Comparison of ENCODE assay signal across 34 cellular contexts in the genomic region with DNA sequence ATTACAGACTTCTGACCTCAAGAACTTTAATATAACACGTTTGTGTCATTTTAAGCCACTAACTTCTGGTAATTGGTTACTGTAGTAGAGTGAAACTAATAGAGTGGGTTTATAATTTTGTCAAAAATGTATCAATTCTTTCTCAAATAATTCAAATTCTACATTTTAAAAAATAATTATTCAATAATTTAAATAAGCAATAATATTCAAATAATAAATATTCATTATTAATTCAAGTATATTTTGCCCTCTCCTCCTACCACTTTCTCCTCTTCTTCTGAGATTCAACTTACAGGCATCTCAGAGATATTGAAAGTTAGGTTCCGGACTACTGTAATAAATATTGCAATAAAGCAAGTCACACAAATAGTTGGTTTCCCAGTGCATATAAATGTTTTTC.
"Had no signal": no experiment of that assay in that cellular context is flagged by ENCODE, and none has a peak within 500 bp of the region (broad histone marks: within the 10 kb centered on the region; RNA-seq: fewer than 3 reads in every experiment).

No MANE protein-coding gene starts in this region.

- DNase-seq: Karpas-422, Kasumi-1, MG63, MM.1S, MV-4-11, NCI-H1048, NCI-H1092, NCI-H1092 treated with DMSO at 0.1 percent for 48 hours, NCI-H1105, NCI-H1105 treated with DMSO at 0.1 percent for 48 hours, NCI-H1417, NCI-H1417 treated with DMSO at 0.1 percent for 48 hours, NCI-H1436, NCI-H1436 treated with DMSO at 0.1 percent for 48 hours, NCI-H146, NCI-H1694, NCI-H1694 treated with DMSO at 0.1 percent for 48 hours, NCI-H187, NCI-H187 treated with DMSO at 0.1 percent for 48 hours, NCI-H1930, NCI-H2029, NCI-H2029 treated with DMSO at 0.1 percent for 48 hours, NCI-H2081, NCI-H2081 treated with DMSO at 0.1 percent for 48 hours, NCI-H2107, NCI-H2171, NCI-H2171 treated with DMSO at 0.1 percent for 48 hours, NCI-H2227 treated with DMSO at 0.1 percent for 48 hours, NCI-H226, NCI-H345, NCI-H446, NCI-H446 treated with DMSO at 0.1 percent for 48 hours, NCI-H510A, NCI-H510A treated with DMSO at 0.1 percent for 48 hours had no signal

- H3K27me3 ChIP-seq: MG63 had no signal

- H3K4me3 ChIP-seq: MG63 had no signal

- H3K9me3 ChIP-seq: MG63 had no signal

- H3K36me3 ChIP-seq: MG63 had no signal
